Comparison of ENCODE assay signal across 8 cellular contexts in genomic region chr9:110128664-110129329, GRCh38.
DNase-seq lines count a peak whose midpoint lies in the region; ATAC-seq, FAIRE-seq and TF ChIP-seq lines count a peak whose summit lies in the region.

No MANE protein-coding gene starts in this region.

- peak overlapping the region in 1 of 5 donors; percentile 32 for H3K4me3 ChIP-seq in subcutaneous abdominal adipose tissue (ENCODE audit: low read depth in 1 of 5, low read length in 5 of 5)

- peak overlapping the region; percentile 86 for H3K27ac ChIP-seq in subcutaneous abdominal adipose tissue (ENCODE audit: low read depth, low read length)

- H3K36me3 ChIP-seq in subcutaneous abdominal adipose tissue (ENCODE audit: control insufficient read depth in 5 of 5, insufficient read depth in 5 of 5, low read length in 5 of 5), result no peaks in the 10 kb centered on the region

- ATAC-seq in GM19372 (IDR thresholded peaks at IDR 0.05; ENCODE audit: low read depth, unreplicated experiment) (peak; percentile 73), HG03095 (IDR thresholded peaks at IDR 0.05; ENCODE audit: unreplicated experiment) (peak; percentile 73), left colon (no peak)

- peaks cover 32% of the 10 kb centered on the region for H3K36me3 Mint-ChIP-seq in endothelial cell (ENCODE audit: low read depth, unreplicated experiment)

- intact Hi-C loops in left colon (cut with DNase I, micrococcal nuclease), result no loop called here

- DNase-seq in endothelial cell (ENCODE audit: low spot score) (no peak), OCI-M2 (lab: John Stamatoyannopoulos, UW; ENCODE audit: unreplicated experiment) (no peak), RCC 7860 (ENCODE audit: low spot score) (no peak), COLO668 (lab: John Stamatoyannopoulos, UW; ENCODE audit: unreplicated experiment) (no peak), left colon (no peak)

- H3K27ac Mint-ChIP-seq in endothelial cell (ENCODE audit: unreplicated experiment), result peak overlapping the region; percentile 98

- peaks cover 18% of the 10 kb centered on the region for H3K27me3 Mint-ChIP-seq in endothelial cell (ENCODE audit: unreplicated experiment)

- no peak for FAIRE-seq in RCC 7860 (lab: Jason Lieb, UNC)

- no peaks in the 10 kb centered on the region for H3K9me3 Mint-ChIP-seq in endothelial cell (ENCODE audit: unreplicated experiment)

- H3K4me1 ChIP-seq in subcutaneous abdominal adipose tissue (ENCODE audit: control insufficient read depth in 5 of 5, insufficient read depth in 5 of 5, low read length in 5 of 5), result peaks cover 14 to 75% (median 57%) of the 10 kb centered on the region in 5 donors

- no peaks in the 10 kb centered on the region for H3K9me3 ChIP-seq in subcutaneous abdominal adipose tissue (ENCODE audit: control insufficient read depth in 5 of 5, low read length in 5 of 5)

- peak overlapping the region in 3 of 5 donors; percentile 16 to 54 (median 45) for H3K9ac ChIP-seq in subcutaneous abdominal adipose tissue (ENCODE audit: low read length in 5 of 5)

- TF ChIP-seq CTCF in endothelial cell (IDR thresholded peaks at IDR 0.05; ENCODE audit: unreplicated experiment), result no peak

- H3K4me3 Mint-ChIP-seq in endothelial cell (ENCODE audit: unreplicated experiment), result peak overlapping the region; percentile 86

- peaks cover 94% of the 10 kb centered on the region for H3K4me1 Mint-ChIP-seq in endothelial cell (ENCODE audit: unreplicated experiment)

- H3K27me3 ChIP-seq in subcutaneous abdominal adipose tissue (ENCODE audit: control insufficient read depth in 5 of 5, insufficient read depth in 4 of 5, low read length in 5 of 5), result no peaks in the 10 kb centered on the region
